Comparison of ENCODE assay signal across 11 cellular contexts in genomic region chr1:210394281-210394798, GRCh38.
DNase-seq lines count a peak whose midpoint lies in the region; ATAC-seq and TF ChIP-seq lines count a peak whose summit lies in the region.
"Had no signal": no experiment of that assay in that cellular context is flagged by ENCODE, and none has a peak within 500 bp of the region (broad histone marks: within the 10 kb centered on the region; RNA-seq: fewer than 3 reads in every experiment).

No MANE protein-coding gene starts in this region.

- no peaks in the 10 kb centered on the region for H3K27me3 ChIP-seq in gastrocnemius medialis
- H3K27me3 ChIP-seq: cardiac muscle cell had no signal

- H3K4me3 Mint-ChIP-seq in activated T-helper 17 cell treated with anti-CD3 and anti-CD28 coated beads, Interleukin-2, amount 50 U/mL, for 72 hours, result no peak overlapping the region
- H3K4me3 Mint-ChIP-seq: CD14-positive monocyte had no signal

- DNase-seq in islet precursor cell (peak; percentile 75), gastrocnemius medialis (no peak), NCI-H2029 treated with DMSO at 0.1 percent for 48 hours (lab: John Stamatoyannopoulos, UW) (no peak), SKM-1 (lab: John Stamatoyannopoulos, UW; ENCODE audit: unreplicated experiment) (no peak)
- DNase-seq in stimulated activated CD4-positive, alpha-beta T cell treated with anti-CD3 and anti-CD28 coated beads, Interleukin-4, amount 100 ng/mL, for 4 hours, result no peak

- H3K9me3 ChIP-seq in gastrocnemius medialis, result no peaks in the 10 kb centered on the region

- TF ChIP-seq POLR2A in gastrocnemius medialis (IDR thresholded peaks at IDR 0.05), result no peak

- no peaks in the 10 kb centered on the region for H3K9me3 Mint-ChIP-seq in activated T-helper 17 cell treated with anti-CD3 and anti-CD28 coated beads, Interleukin-2, amount 50 U/mL, for 72 hours

- peak; percentile 60 for ATAC-seq in GM18498 (IDR thresholded peaks at IDR 0.05; ENCODE audit: unreplicated experiment)
- ATAC-seq in HG02759 (IDR thresholded peaks at IDR 0.05; ENCODE audit: unreplicated experiment), result peak; percentile 67
- ATAC-seq in activated T-helper 17 cell treated with anti-CD3 and anti-CD28 coated beads, Interleukin-2, amount 50 U/mL, for 72 hours (replicated peaks), result peak; percentile 39
- ATAC-seq in gastrocnemius medialis, result no peak

- H3K27me3 Mint-ChIP-seq in activated T-helper 17 cell treated with anti-CD3 and anti-CD28 coated beads, Interleukin-2, amount 50 U/mL, for 72 hours, result no peaks in the 10 kb centered on the region

- no peak overlapping the region for H3K27ac ChIP-seq in gastrocnemius medialis
- H3K27ac ChIP-seq: cardiac muscle cell, VCaP had no signal

- no peak overlapping the region for H3K27ac Mint-ChIP-seq in activated T-helper 17 cell treated with anti-CD3 and anti-CD28 coated beads, Interleukin-2, amount 50 U/mL, for 72 hours
- H3K27ac Mint-ChIP-seq: CD14-positive monocyte had no signal

- H3K36me3 Mint-ChIP-seq in activated T-helper 17 cell treated with anti-CD3 and anti-CD28 coated beads, Interleukin-2, amount 50 U/mL, for 72 hours (ENCODE audit: low read depth), result no peaks in the 10 kb centered on the region
- H3K36me3 Mint-ChIP-seq: CD14-positive monocyte had no signal

- in situ Hi-C loops in gastrocnemius medialis (cut with MboI; ENCODE audit: low sequenced_read_pairs in 4 of 4), result loop anchor here in 1 of 4 donors (10.0 kb wide), 1 partner anchor 250 kb away; no protein-coding TSS in a partner anchor

- H3K4me1 Mint-ChIP-seq in activated T-helper 17 cell treated with anti-CD3 and anti-CD28 coated beads, Interleukin-2, amount 50 U/mL, for 72 hours, result peaks cover 3% of the 10 kb centered on the region
- H3K4me1 Mint-ChIP-seq: CD14-positive monocyte had no signal

- TF ChIP-seq CTCF in gastrocnemius medialis (IDR thresholded peaks at IDR 0.05 in 4 of 5, conservative IDR thresholded peaks at IDR 0.05 in 1 of 5), result no peak

- H3K4me1 ChIP-seq in gastrocnemius medialis, result no peaks in the 10 kb centered on the region

- no peaks in the 10 kb centered on the region for H3K36me3 ChIP-seq in gastrocnemius medialis
- H3K36me3 ChIP-seq: cardiac muscle cell had no signal

- no peak overlapping the region for H3K4me3 ChIP-seq in gastrocnemius medialis
- H3K4me3 ChIP-seq: cardiac muscle cell had no signal

- intact Hi-C loops in gastrocnemius medialis (cut with DNase I; ENCODE audit: low total_unique reads), result no loop called here

Comparison
In these comparisons a context has a peak if more than half of its experiments do, and no peak if none do; other contexts are left out.
1. ATAC-seq: peak in GM18498 (single experiment), HG02759 (single experiment) and activated T-helper 17 cell treated with anti-CD3 and anti-CD28 coated beads, Interleukin-2, amount 50 U/mL, for 72 hours (single experiment); none in gastrocnemius medialis (0 of 2).